In genomic region chr7:128310499-128310898, GRCh38 we compare ENCODE assay signal across 27 cellular contexts. TPM values are rescaled to one million over a fixed set of nuclear protein-coding genes. Genes with fewer than 3 reads are reported as not detected.
"Had no signal": no experiment of that assay in that cellular context is flagged by ENCODE, and none has a peak within 500 bp of the region (broad histone marks: within the 10 kb centered on the region; RNA-seq: fewer than 3 reads in every experiment).

No MANE protein-coding gene starts in this region.

- H3K27ac ChIP-seq: brain microvascular endothelial cell, PC-9 had no signal

- H3K9me3 Mint-ChIP-seq: activated T-cell treated with anti-CD3 and anti-CD28 coated beads, Interleukin-2, amount 50 U/mL, for 24 hours; activated T-helper 1 cell treated with anti-CD3 and anti-CD28 coated beads, Interleukin-12 subunit alpha, Interleukin-12 subunit beta, Interleukin-2, Interleukin-4 antibody, amounts not matched to agents 30 ng/mL and 10 ng/mL and 1 ng/mL, durations not matched to agents 14 hours and 24 hours and 36 hours; WTC11 had no signal

- H3K4me3 Mint-ChIP-seq: activated CD8-positive, alpha-beta memory T cell treated with anti-CD3 and anti-CD28 coated beads, Interleukin-2, amount 10 ng/mL, durations not matched to agents 7 days and 5 days; activated naive CD8-positive, alpha-beta T cell; activated T-cell treated with anti-CD3 and anti-CD28 coated beads, Interleukin-2, amount 50 U/mL, for 24 hours; activated T-helper 1 cell treated with anti-CD3 and anti-CD28 coated beads, Interleukin-12 subunit alpha, Interleukin-12 subunit beta, Interleukin-2, Interleukin-4 antibody, amounts not matched to agents 30 ng/mL and 10 ng/mL and 1 ng/mL, durations not matched to agents 14 hours and 24 hours and 36 hours; T-helper 17 cell; WTC11 had no signal

- H3K4me2 ChIP-seq: PC-9 had no signal

- ATAC-seq: activated CD8-positive, alpha-beta memory T cell treated with anti-CD3 and anti-CD28 coated beads, Interleukin-2, amount 10 ng/mL, durations not matched to agents 7 days and 5 days; T-helper 17 cell; WTC11 had no signal

- H3K4me1 Mint-ChIP-seq: WTC11 had no signal

- H3K27ac Mint-ChIP-seq: activated CD8-positive, alpha-beta memory T cell treated with anti-CD3 and anti-CD28 coated beads, Interleukin-2, amount 10 ng/mL, durations not matched to agents 7 days and 5 days; activated naive CD8-positive, alpha-beta T cell; activated T-cell treated with anti-CD3 and anti-CD28 coated beads, Interleukin-2, amount 50 U/mL, for 24 hours; activated T-helper 1 cell treated with anti-CD3 and anti-CD28 coated beads, Interleukin-12 subunit alpha, Interleukin-12 subunit beta, Interleukin-2, Interleukin-4 antibody, amounts not matched to agents 30 ng/mL and 10 ng/mL and 1 ng/mL, durations not matched to agents 14 hours and 24 hours and 36 hours; T-helper 17 cell; WTC11 had no signal

- H3K27me3 Mint-ChIP-seq: activated CD8-positive, alpha-beta memory T cell treated with anti-CD3 and anti-CD28 coated beads, Interleukin-2, amount 10 ng/mL, durations not matched to agents 7 days and 5 days; activated naive CD8-positive, alpha-beta T cell; activated T-cell treated with anti-CD3 and anti-CD28 coated beads, Interleukin-2, amount 50 U/mL, for 24 hours; T-helper 17 cell had no signal

- H3K4me3 ChIP-seq: PC-9 had no signal

- H2AFZ ChIP-seq: PC-9 had no signal

- DNase-seq: activated CD4-positive, alpha-beta T cell treated with anti-CD3 and anti-CD28 coated beads for 48 hours; activated CD4-positive, alpha-beta T cell treated with anti-CD3 and anti-CD28 coated beads, Interleukin-2, amount 50 U/mL, for 48 hours; activated CD4-positive, CD25-positive, alpha-beta regulatory T cell treated with anti-CD3 and anti-CD28 coated beads, Interleukin-2, amount 50 U/mL, for 72 hours; activated CD8-positive, alpha-beta memory T cell treated with anti-CD3 and anti-CD28 coated beads, Interleukin-2, amount 10 ng/mL, durations not matched to agents 7 days and 5 days; activated effector memory CD4-positive, alpha-beta T cell treated with Interleukin-2 at 50 U/mL for 16 hours; activated naive CD4-positive, alpha-beta T cell; activated T-cell treated with anti-CD3 and anti-CD28 coated beads, Interleukin-2, amount 50 U/mL, for 24 hours; amygdala; brain microvascular endothelial cell; KBM-7; NCI-H1092; NCI-H1417; NCI-H2029; NCI-H2107; NCI-H345; NCI-H510A; NCI-H526 treated with DMSO at 0.1 percent for 48 hours; NK-92 treated with Interleukin-12 subunit alpha and Interleukin-12 subunit beta, amount 100 ng/mL, for 24 hours; PC-9; SIG-M5; T-helper 17 cell; T-helper 9 cell had no signal

- H3K27me3 ChIP-seq: brain microvascular endothelial cell had no signal

RNA-seq across cellular contexts. Expression of gene PRRT4, which starts 51.0 kb away (rescaled TPM):
- total RNA-seq: M059J, RPMI7951 had no signal
